ENCODE assay signal across 23 cellular contexts in genomic region chr2:167748536-167748935, GRCh38.
DNase-seq lines count a peak whose midpoint lies in the region; ATAC-seq, FAIRE-seq and TF ChIP-seq lines count a peak whose summit lies in the region.
"Had no signal": no experiment of that assay in that cellular context is flagged by ENCODE, and none has a peak within 500 bp of the region (broad histone marks: within the 10 kb centered on the region; RNA-seq: fewer than 3 reads in every experiment).

No MANE protein-coding gene starts in this region.

- no peaks in the 10 kb centered on the region for H3K27me3 ChIP-seq in aorta (ENCODE audit: control insufficient read depth in 1 of 2, insufficient read depth in 2 of 2, low read length in 1 of 2)
- H3K27me3 ChIP-seq: BLaER1 had no signal

- intact Hi-C loops in aorta (cut with DNase I): no loop called here

- ATAC-seq in aorta (ENCODE audit: low FRiP score) (no peak), SK-N-SH treated with all-trans-retinoic acid at 6 μM for 48 hours (no peak)
- ATAC-seq: CD8-positive, alpha-beta T cell; GM12878 had no signal

- DNase-seq in COLO829 (ENCODE audit: low spot score) (peak; percentile 19), RCC 7860 (ENCODE audit: low spot score) (peak; percentile 10), epithelial cell of proximal tubule (ENCODE audit: low read depth) (peak; percentile 22), renal cortical epithelial cell (ENCODE audit: low read depth) (peak; percentile 82), NCI-H1105 (lab: John Stamatoyannopoulos, UW) (no peak), aorta (no peak), NCI-H748 (lab: John Stamatoyannopoulos, UW; ENCODE audit: unreplicated experiment) (no peak)
- DNase-seq: CD4-positive, CD25-positive, alpha-beta regulatory T cell; CD8-positive, alpha-beta T cell; DMS 273 treated with DMSO at 0.1 percent for 48 hours; DMS79; GDM1; HFFc6 had no signal

- TF ChIP-seq CTCF in epithelial cell of proximal tubule (conservative IDR thresholded peaks at IDR 0.05; ENCODE audit: low read depth, low read length): no peak

- no peaks in the 10 kb centered on the region for H3K36me3 ChIP-seq in aorta (ENCODE audit: control insufficient read depth in 1 of 2, insufficient read depth in 2 of 2, low read length in 1 of 2)
- H3K36me3 ChIP-seq: BLaER1, HAP-1 had no signal

- H3K4me3 ChIP-seq in epithelial cell of proximal tubule (ENCODE audit: low read depth, low read length) (no peak overlapping the region), aorta (ENCODE audit: low read length in 2 of 2) (no peak overlapping the region)
- H3K4me3 ChIP-seq: BLaER1, GM12878, GM23248, HAP-1 had no signal

- no peaks in the 10 kb centered on the region for H3K9me3 ChIP-seq in aorta (ENCODE audit: control insufficient read depth, low read length)
- H3K9me3 ChIP-seq: BLaER1, HAP-1 had no signal

- WGBS in aorta, 2 donors: 97% methylated on average over 1 of the region's 1 CpG

- no peak for FAIRE-seq in RCC 7860 (lab: Jason Lieb, UNC)
- FAIRE-seq: A204.1, D721Med, GM12878, GM19239 had no signal

- no peaks in the 10 kb centered on the region for H3K4me1 ChIP-seq in aorta (ENCODE audit: control insufficient read depth in 1 of 2, insufficient read depth in 2 of 2, low read length in 2 of 2)
- H3K4me1 ChIP-seq: BLaER1 had no signal

- H3K27ac ChIP-seq in aorta (ENCODE audit: low read depth in 1 of 2, low read length in 2 of 2): no peak overlapping the region
- H3K27ac ChIP-seq: 22Rv1, BLaER1, C4-2B, GM23248 had no signal

TF ChIP-seq in SK-N-SH treated with all-trans-retinoic acid at 6 μM for 48 hours, 23 proteins besides CTCF, POLR2A, EP300 and RAD21:
- TF ChIP-seq ZC3H10 (CRISPR knock-in tag; IDR thresholded peaks at IDR 0.05) (no peak), CREB5 (CRISPR knock-in tag; IDR thresholded peaks at IDR 0.05; ENCODE audit: low read depth) (no peak), TOX (CRISPR knock-in tag; IDR thresholded peaks at IDR 0.05; ENCODE audit: borderline replicate concordance) (no peak), ZFP30 (CRISPR knock-in tag; IDR thresholded peaks at IDR 0.05) (no peak), ISL1 (CRISPR knock-in tag; IDR thresholded peaks at IDR 0.05) (no peak), TSHZ2 (CRISPR knock-in tag; IDR thresholded peaks at IDR 0.05) (no peak), CSRNP3 (CRISPR knock-in tag; IDR thresholded peaks at IDR 0.05) (no peak), ZNF565 (CRISPR knock-in tag; conservative IDR thresholded peaks at IDR 0.05; ENCODE audit: low read depth) (no peak), OSR1 (CRISPR knock-in tag; IDR thresholded peaks at IDR 0.05) (no peak), ZFP3 (CRISPR knock-in tag; IDR thresholded peaks at IDR 0.05) (no peak), TCF4 (CRISPR knock-in tag; IDR thresholded peaks at IDR 0.05; ENCODE audit: borderline replicate concordance) (no peak), ZNF70 (CRISPR knock-in tag; IDR thresholded peaks at IDR 0.05) (no peak), CSDC2 (CRISPR knock-in tag; IDR thresholded peaks at IDR 0.05) (no peak), SNAI2 (CRISPR knock-in tag; IDR thresholded peaks at IDR 0.05) (no peak)

Comparison
In these comparisons a context has a peak if more than half of its experiments do, and no peak if none do; other contexts are left out.
1. DNase-seq: peak in COLO829 (single experiment), RCC 7860 (single experiment), epithelial cell of proximal tubule (single experiment) and renal cortical epithelial cell (single experiment); none in NCI-H1105 (single experiment), aorta (0 of 2) and NCI-H748 (single experiment).